Comparison of ENCODE assay signal across 28 cellular contexts in the genomic region with DNA sequence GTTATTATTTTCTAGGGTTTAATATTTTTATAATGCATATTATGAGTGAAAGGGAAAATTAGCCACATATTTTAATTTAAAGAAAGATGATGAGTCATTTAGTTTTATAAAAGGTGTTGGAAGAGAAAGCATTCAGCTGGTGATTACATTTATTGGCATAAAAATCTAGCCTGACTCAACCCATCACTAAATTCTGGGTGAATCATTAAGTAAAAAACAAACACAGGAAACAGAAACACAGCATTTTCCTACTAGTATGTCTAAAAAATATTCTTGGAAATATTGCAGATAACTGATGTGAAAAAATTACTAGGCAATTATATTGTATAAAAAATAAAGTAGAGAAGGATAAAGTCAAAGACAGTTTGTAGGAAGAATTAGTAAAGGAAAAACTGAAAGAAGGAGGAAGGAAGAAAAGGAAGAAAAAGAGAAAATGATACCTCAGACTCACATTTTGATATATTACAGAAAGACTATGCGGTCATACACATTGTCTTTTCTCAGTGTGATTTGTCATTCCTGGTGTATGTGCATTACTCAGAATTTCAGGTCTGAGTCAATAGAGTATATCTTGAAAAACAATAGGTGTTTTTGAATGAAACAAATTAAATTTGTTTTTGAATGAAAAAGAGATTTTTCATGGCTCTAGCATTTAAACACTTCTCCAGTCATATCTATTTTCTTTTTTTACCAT. TPM values are rescaled to one million over a fixed set of nuclear protein-coding genes. Genes with fewer than 3 reads are reported as not detected.
DNase-seq lines count a peak whose midpoint lies in the region; ATAC-seq and TF ChIP-seq lines count a peak whose summit lies in the region.
"Had no signal": no experiment of that assay in that cellular context is flagged by ENCODE, and none has a peak within 500 bp of the region (broad histone marks: within the 10 kb centered on the region; RNA-seq: fewer than 3 reads in every experiment).

No MANE protein-coding gene starts in this region.

- no peaks in the 10 kb centered on the region for H3K9me3 ChIP-seq in ES-I3 (ENCODE audit: control insufficient read depth, insufficient read depth, low read length)
- H3K9me3 ChIP-seq in PC-3 (ENCODE audit: low read length), result no peaks in the 10 kb centered on the region
- H3K9me3 ChIP-seq in iPS-15b (ENCODE audit: control insufficient read depth, insufficient read depth, low read length), result no peaks in the 10 kb centered on the region
- H3K9me3 ChIP-seq: SK-N-SH had no signal

- ATAC-seq in PC-3 (peak; percentile 96), HG03457 (IDR thresholded peaks at IDR 0.05; ENCODE audit: unreplicated experiment) (no peak)
- ATAC-seq: gastroesophageal sphincter; natural killer cell treated with Interleukin-12 subunit alpha and Interleukin-12 subunit beta and Interleukin-15 and Interleukin-18, amount 100 ng/mL, for 72 hours; T-helper 17 cell had no signal

- H3K4me3 ChIP-seq in PC-3 (ENCODE audit: low read length) (peak overlapping the region; percentile 38; the same call in 1 of the 2 replicates), astrocyte of the spinal cord (ENCODE audit: low read depth, low read length) (no peak overlapping the region), iPS-15b (ENCODE audit: low read depth, low read length) (peak overlapping the region; percentile 48)
- H3K4me3 ChIP-seq: dorsolateral prefrontal cortex, gastroesophageal sphincter, right atrium auricular region, spleen had no signal

- no peaks in the 10 kb centered on the region for H3K79me2 ChIP-seq in PC-3 (ENCODE audit: low read length)

- H3K4me2 ChIP-seq in PC-3 (ENCODE audit: low read length), result peak overlapping the region; percentile 69
- H3K4me2 ChIP-seq: SK-N-SH had no signal

- no peaks in the 10 kb centered on the region for H3K36me3 ChIP-seq in ES-I3 (ENCODE audit: insufficient read depth, low read length)
- no peaks in the 10 kb centered on the region for H3K36me3 ChIP-seq in PC-3 (ENCODE audit: low read depth, low read length)
- H3K36me3 ChIP-seq in iPS-15b (ENCODE audit: control insufficient read depth, insufficient read depth, low read length), result no peaks in the 10 kb centered on the region
- H3K36me3 ChIP-seq: gastroesophageal sphincter, right atrium auricular region, spleen had no signal

- CTCF ChIA-PET in PC-3 (lab: Charles Lee), result interaction anchor here (0.5 kb wide), 1 partner anchor 182 kb away, joined by 3 read pairs; no protein-coding TSS in a partner anchor

- no peaks in the 10 kb centered on the region for H3F3A ChIP-seq in PC-3 (ENCODE audit: low read length, unreplicated experiment)

- no peaks in the 10 kb centered on the region for H3K9me2 ChIP-seq in PC-3 (replicated peaks; ENCODE audit: low read length)
- H3K9me2 ChIP-seq: SK-N-SH had no signal

- POLR2A ChIA-PET in PC-3 (lab: Charles Lee; ENCODE audit: unreplicated experiment), result no interaction called here

- H3K9ac ChIP-seq in ES-I3 (ENCODE audit: low read depth, low read length) (peak overlapping the region; percentile 40; the same call in 1 of the 2 replicates), PC-3 (ENCODE audit: low read length) (peak overlapping the region; percentile 36; the same call in 1 of the 2 replicates), iPS-15b (ENCODE audit: low read depth, low read length) (no peak overlapping the region)
- H3K9ac ChIP-seq: SK-N-SH had no signal

- BruUV-seq in PC-3 (replicated peaks; lab: Mats Ljungman, UMichigan), result no TSS peak

- TF ChIP-seq CTCF in PC-3 (conservative IDR thresholded peaks at IDR 0.05; ENCODE audit: low read depth, low read length), result no peak
- no peak for TF ChIP-seq CTCF in astrocyte of the spinal cord (IDR thresholded peaks at IDR 0.05; ENCODE audit: low read depth, low read length)

- H3K4me1 ChIP-seq in ES-I3 (ENCODE audit: insufficient read depth, low read length) (no peaks in the 10 kb centered on the region; the same call in 1 of the 2 replicates), PC-3 (ENCODE audit: insufficient read depth, low read length) (peaks cover 12% of the 10 kb centered on the region), iPS-15b (ENCODE audit: control insufficient read depth, insufficient read depth, low read length) (no peaks in the 10 kb centered on the region)
- H3K4me1 ChIP-seq: gastroesophageal sphincter, right atrium auricular region, spleen had no signal

- intact Hi-C loops in PC-3 (cut with micrococcal nuclease), result loop anchor here (5.0 kb wide), 1 partner anchor 55 kb away; no protein-coding TSS in a partner anchor

- no peaks in the 10 kb centered on the region for H4K20me1 ChIP-seq in PC-3 (ENCODE audit: low read length)

- TF ChIP-seq POLR2A in erythroblast (IDR thresholded peaks at IDR 0.05; ENCODE audit: low read length), result no peak

- peak overlapping the region; percentile 76 for H3K27ac ChIP-seq in PC-3 (ENCODE audit: low read length)
- H3K27ac ChIP-seq: dorsolateral prefrontal cortex, gastroesophageal sphincter, right atrium auricular region, spleen, VCaP had no signal

- H3K27me3 ChIP-seq in PC-3 (ENCODE audit: low read length), result no peaks in the 10 kb centered on the region
- H3K27me3 ChIP-seq in iPS-15b (ENCODE audit: control insufficient read depth, insufficient read depth, low read length), result no peaks in the 10 kb centered on the region
- H3K27me3 ChIP-seq: dorsolateral prefrontal cortex, gastroesophageal sphincter, right atrium auricular region, spleen had no signal

- DNase-seq in PC-3, result peak; percentile 66
- peak; percentile 13 for DNase-seq in astrocyte of the spinal cord (ENCODE audit: low read depth, low spot score)
- no peak for DNase-seq in erythroblast (lab: John Stamatoyannopoulos, UW)
- no peak for DNase-seq in NCI-H1417 treated with DMSO at 0.1 percent for 48 hours (lab: John Stamatoyannopoulos, UW)
- DNase-seq: activated CD4-positive, alpha-beta T cell treated with anti-CD3 and anti-CD28 coated beads, Interleukin-2, amount 10 ng/mL, durations not matched to agents 24 days and 14 days; activated naive CD4-positive, alpha-beta T cell treated with anti-CD3 and anti-CD28 coated beads, Interleukin-2, amount 10 ng/mL, durations not matched to agents 7 days and 5 days; anterior cingulate cortex; dorsolateral prefrontal cortex; HFFc6; MV-4-11; NCI-H2171; NCI-H524 treated with DMSO at 0.1 percent for 48 hours; SK-N-SH; spleen; stimulated activated CD4-positive, alpha-beta T cell treated with anti-CD3 and anti-CD28 coated beads, Interleukin-4, amount 100 ng/mL, for 24 hours; stimulated activated naive CD4-positive, alpha-beta T cell; T-helper 17 cell had no signal

- H2AFZ ChIP-seq in PC-3 (ENCODE audit: low read length), result 0 out of 2 replicates have a peak overlapping the region, but pooled peaks have one; percentile 30

- in situ Hi-C loops in astrocyte of the spinal cord (cut with HindIII; ENCODE audit: low sequenced_read_pairs), result no loop called here

RNA-seq across cellular contexts. Expression of a gene that starts 48.0 kb away (rescaled TPM):
- total RNA-seq in PC-3 (2014; rRNA removed), result 1.9 and 2.2 TPM in 2 replicates
- total RNA-seq: activated CD4-positive, alpha-beta T cell treated with anti-CD3 and anti-CD28 coated beads, Interleukin-2, amount 10 ng/mL, durations not matched to agents 24 days and 14 days; activated T-helper 1 cell treated with anti-CD3 and anti-CD28 coated beads, Interleukin-12 subunit alpha, Interleukin-12 subunit beta, Interleukin-2, Interleukin-4 antibody, amounts not matched to agents 30 ng/mL and 10 ng/mL and 1 ng/mL, durations not matched to agents 14 hours and 24 hours and 36 hours; HFFc6; lower leg skin; natural killer cell treated with Interleukin-12 subunit alpha and Interleukin-12 subunit beta and Interleukin-15 and Interleukin-18, amount 100 ng/mL, for 72 hours; osteoblast; right atrium auricular region; RPMI7951; T-helper 17 cell had no signal

Comparison
In these comparisons a context has a peak if more than half of its experiments do, and no peak if none do; other contexts are left out.
1. DNase-seq: peak in PC-3 (single experiment) and astrocyte of the spinal cord (single experiment); none in erythroblast (0 of 2) and NCI-H1417 treated with DMSO at 0.1 percent for 48 hours (single experiment).